ENCODE assay signal across 1 cellular context in genomic region chr6:52331793-52332457, GRCh38.
TF ChIP-seq lines count a peak whose summit lies in the region.

No MANE protein-coding gene starts in this region.

TF ChIP-seq in GM23338, 12 proteins besides CTCF, POLR2A, EP300 and RAD21 (continued from another document):
- TF ChIP-seq ZNF462 (CRISPR knock-in tag; IDR thresholded peaks at IDR 0.05), result no peak
